In genomic region chr18:13623348-13623747, GRCh38 we compare ENCODE assay signal across 1 cellular context.
TF ChIP-seq lines count a peak whose summit lies in the region.

No MANE protein-coding gene starts in this region.

TF ChIP-seq in HepG2, 621 proteins besides CTCF, POLR2A, EP300 and RAD21 (continued from another document):
- TF ChIP-seq E2F1 (CRISPR knock-in tag; IDR thresholded peaks at IDR 0.05), result no peak
- TF ChIP-seq MBNL3 (CRISPR knock-in tag; conservative IDR thresholded peaks at IDR 0.05), result no peak
- TF ChIP-seq GPN1 (CRISPR knock-in tag; IDR thresholded peaks at IDR 0.05; ENCODE audit: borderline replicate concordance), result no peak
- no peak for TF ChIP-seq GLI4 (CRISPR knock-in tag; IDR thresholded peaks at IDR 0.05; ENCODE audit: borderline replicate concordance)
- TF ChIP-seq ZNF296 (CRISPR knock-in tag; conservative IDR thresholded peaks at IDR 0.05), result no peak
- TF ChIP-seq RELA (CRISPR knock-in tag; IDR thresholded peaks at IDR 0.05), result no peak
TF ChIP-seq in HepG2: peak in this region for 0.
